ENCODE assay signal across 11 cellular contexts in the genomic region with DNA sequence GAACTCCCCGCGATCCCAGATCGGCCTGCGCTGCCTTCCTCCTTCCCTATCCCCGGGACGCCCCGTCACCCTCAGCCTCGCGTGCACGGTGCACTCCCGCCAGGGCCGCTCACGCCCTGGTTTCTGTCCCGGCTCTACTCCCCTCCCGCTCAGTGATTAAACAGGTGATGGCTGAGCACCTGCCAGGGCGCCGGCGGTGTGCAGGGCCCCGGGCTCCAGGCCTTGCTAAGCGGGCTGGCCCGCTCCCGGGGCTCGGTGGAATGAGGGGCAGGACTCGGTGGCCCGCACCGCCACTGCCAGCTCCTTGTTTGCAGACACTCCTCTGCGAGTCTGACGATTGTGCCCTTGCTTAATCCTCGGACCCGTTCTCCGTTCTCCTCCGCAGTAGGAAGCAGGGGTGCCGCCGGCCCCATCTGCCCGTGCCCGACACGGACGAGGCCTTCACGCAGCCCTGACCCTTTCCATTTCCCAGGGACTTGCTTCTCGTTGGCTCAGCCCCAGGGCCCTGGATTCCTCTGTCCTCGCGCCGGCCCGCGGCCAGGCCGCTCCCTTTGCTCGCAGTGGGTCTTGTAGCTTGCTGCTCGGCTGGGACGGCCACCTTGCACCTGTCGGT.
A peak's percentile ranks its signal among the peaks of the same experiment; 100 is the strongest.
DNase-seq lines count a peak whose midpoint lies in the region; ATAC-seq and TF ChIP-seq lines count a peak whose summit lies in the region.
"Had no signal": no experiment of that assay in that cellular context is flagged by ENCODE, and none has a peak within 500 bp of the region (broad histone marks: within the 10 kb centered on the region; RNA-seq: fewer than 3 reads in every experiment).

No MANE protein-coding gene starts in this region.

- H3K4me1 ChIP-seq in lower lobe of right lung: no peaks in the 10 kb centered on the region
- peaks cover 7% of the 10 kb centered on the region for H3K4me1 ChIP-seq in suprapubic skin
- no peaks in the 10 kb centered on the region for H3K4me1 ChIP-seq in ovary (ENCODE audit: insufficient read depth)

- H3K4me3 ChIP-seq in epithelial cell of proximal tubule (ENCODE audit: low read depth, low read length) (peak overlapping the region; percentile 57), lower lobe of right lung (peak overlapping the region; percentile 27), suprapubic skin (peak overlapping the region; percentile 26), ovary (no peak overlapping the region)

- TF ChIP-seq CTCF in epithelial cell of proximal tubule (conservative IDR thresholded peaks at IDR 0.05; ENCODE audit: low read depth, low read length) (no peak), lower lobe of right lung (IDR thresholded peaks at IDR 0.05) (no peak), suprapubic skin (IDR thresholded peaks at IDR 0.05) (no peak), ovary (IDR thresholded peaks at IDR 0.05) (no peak), GM10266 (IDR thresholded peaks at IDR 0.05; ENCODE audit: control insufficient read depth, insufficient read depth, low read depth, missing control alignments) (no peak)

- H3K9me3 ChIP-seq in lower lobe of right lung (no peaks in the 10 kb centered on the region), suprapubic skin (no peaks in the 10 kb centered on the region), ovary (no peaks in the 10 kb centered on the region)

- TF ChIP-seq POLR2A in suprapubic skin (IDR thresholded peaks at IDR 0.05) (no peak), ovary (IDR thresholded peaks at IDR 0.05) (no peak)

- WGBS in suprapubic skin: 11% methylated on average over 43 of the region's 50 CpGs
- 4 to 14% (median 11%) methylated on average over 50 of the region's 50 CpGs for WGBS in ovary, 3 donors

- intact Hi-C loops in lower lobe of right lung (cut with DNase I) (no loop called here), ovary (cut with DNase I) (no loop called here)

- H3K27ac ChIP-seq in lower lobe of right lung (no peak overlapping the region), suprapubic skin (no peak overlapping the region), ovary (no peak overlapping the region)
- H3K27ac ChIP-seq: 22Rv1 had no signal

- TF ChIP-seq EP300 in suprapubic skin (IDR thresholded peaks at IDR 0.05) (no peak), ovary (IDR thresholded peaks at IDR 0.05) (no peak)

- ATAC-seq in lower lobe of right lung: peak; percentile 61

- H3K27me3 ChIP-seq in lower lobe of right lung (ENCODE audit: low read depth) (peaks cover 11% of the 10 kb centered on the region), suprapubic skin (peaks cover 12% of the 10 kb centered on the region), ovary (no peaks in the 10 kb centered on the region)

- DNase-seq in DMS53 (lab: John Stamatoyannopoulos, UW) (peak; percentile 68), DMS53 treated with DMSO at 0.1 percent for 48 hours (lab: John Stamatoyannopoulos, UW; ENCODE audit: unreplicated experiment) (no peak), epithelial cell of proximal tubule (ENCODE audit: low read depth) (no peak), lower lobe of right lung (no peak), suprapubic skin (ENCODE audit: low spot score in 2 of 2) (no peak), ovary (no peak), GM10266 (ENCODE audit: extremely low spot score) (no peak)
- DNase-seq in activated CD4-positive, CD25-positive, alpha-beta regulatory T cell treated with anti-CD3 and anti-CD28 coated beads, Interleukin-2, amount 50 U/mL, for 72 hours: no peak
- DNase-seq: activated CD4-positive, CD25-positive, alpha-beta regulatory T cell; caudate nucleus had no signal

- no peaks in the 10 kb centered on the region for H3K36me3 ChIP-seq in lower lobe of right lung
- H3K36me3 ChIP-seq in suprapubic skin: no peaks in the 10 kb centered on the region
- H3K36me3 ChIP-seq in ovary: no peaks in the 10 kb centered on the region
